ENCODE assay signal across 2 cellular contexts in genomic region chr16:23353440-23353839, GRCh38.
TF ChIP-seq lines count a peak whose summit lies in the region.

No MANE protein-coding gene starts in this region.

TF ChIP-seq in HCT116, 20 proteins besides CTCF, POLR2A, EP300 and RAD21:
- no peak for TF ChIP-seq ATF3 (IDR thresholded peaks at IDR 0.05)
- no peak for TF ChIP-seq SIN3A (IDR thresholded peaks at IDR 0.05; ENCODE audit: low read depth)
- no peak for TF ChIP-seq EGR1 (IDR thresholded peaks at IDR 0.05; ENCODE audit: low read depth)
- no peak for TF ChIP-seq ELF1 (IDR thresholded peaks at IDR 0.05; ENCODE audit: borderline replicate concordance, low read depth)
- no peak for TF ChIP-seq ZFX (IDR thresholded peaks at IDR 0.05)
- TF ChIP-seq FOSL1 (IDR thresholded peaks at IDR 0.05; ENCODE audit: low read depth) = no peak
- TF ChIP-seq TCF7L2 (IDR thresholded peaks at IDR 0.05; ENCODE audit: borderline replicate concordance, extremely low read depth, insufficient read depth, insufficient read length) = no peak
- no peak for TF ChIP-seq YY1 (IDR thresholded peaks at IDR 0.05; ENCODE audit: extremely low read depth, insufficient replicate concordance, low read depth, low read length)
- no peak for TF ChIP-seq REST (IDR thresholded peaks at IDR 0.05; ENCODE audit: low read depth)
- no peak for TF ChIP-seq EZH2phosphoT487 (IDR thresholded peaks at IDR 0.05; ENCODE audit: borderline replicate concordance)
- no peak for TF ChIP-seq EZH2 (IDR thresholded peaks at IDR 0.05)
- TF ChIP-seq ZBTB33 (IDR thresholded peaks at IDR 0.05; ENCODE audit: extremely low read depth, insufficient replicate concordance, low read length) = no peak

TF ChIP-seq in GM12878, 131 proteins besides CTCF, POLR2A, EP300 and RAD21 (continued from another document):
- no peak for TF ChIP-seq E2F4 (IDR thresholded peaks at IDR 0.05; ENCODE audit: low read depth, low read length)
- no peak for TF ChIP-seq POU2F2 (IDR thresholded peaks at IDR 0.05; ENCODE audit: borderline replicate concordance, low read depth, low read length)
- TF ChIP-seq NFYA (IDR thresholded peaks at IDR 0.05; ENCODE audit: borderline replicate concordance, low read depth, low read length) = no peak
- no peak for TF ChIP-seq WRNIP1 (IDR thresholded peaks at IDR 0.05; ENCODE audit: borderline replicate concordance, low read depth, low read length)
- no peak for TF ChIP-seq NRF1 (conservative IDR thresholded peaks at IDR 0.05; ENCODE audit: low read depth, low read length)
- no peak for TF ChIP-seq JUND (IDR thresholded peaks at IDR 0.05; ENCODE audit: low read depth, low read length)
- no peak for TF ChIP-seq ATF7 (IDR thresholded peaks at IDR 0.05; ENCODE audit: low read depth)
- peak; percentile 73; the same call in 1 of the 2 replicates for TF ChIP-seq RAD51 (IDR thresholded peaks at IDR 0.05)
- no peak for TF ChIP-seq BMI1 (IDR thresholded peaks at IDR 0.05; ENCODE audit: borderline replicate concordance)
- TF ChIP-seq USF2 (IDR thresholded peaks at IDR 0.05; ENCODE audit: borderline replicate concordance, low read depth, low read length) = peak; percentile 2; the same call in 1 of the 2 replicates
- no peak for TF ChIP-seq TCF3 (IDR thresholded peaks at IDR 0.05; ENCODE audit: borderline replicate concordance, insufficient read depth, low read depth, low read length)
- no peak; the same call in 1 of the 2 replicates for TF ChIP-seq ATF3 (IDR thresholded peaks at IDR 0.05; ENCODE audit: borderline replicate concordance, extremely low read depth, low read depth, low read length)
- no peak for TF ChIP-seq SUZ12 (IDR thresholded peaks at IDR 0.05; ENCODE audit: unreplicated experiment)
- peak; percentile 62 for TF ChIP-seq USF1 (IDR thresholded peaks at IDR 0.05; ENCODE audit: borderline replicate concordance, extremely low read length, insufficient read depth, low read depth, low read length)
- no peak for TF ChIP-seq MTA3 (IDR thresholded peaks at IDR 0.05; ENCODE audit: borderline replicate concordance, low read length)
- no peak for TF ChIP-seq ZBTB4 (CRISPR knock-in tag; IDR thresholded peaks at IDR 0.05)
- TF ChIP-seq CHD1 (IDR thresholded peaks at IDR 0.05; ENCODE audit: low read depth, low read length) = no peak
- no peak for TF ChIP-seq CEBPZ (IDR thresholded peaks at IDR 0.05; ENCODE audit: low read depth, low read length)
